Comparison of ENCODE assay signal across 10 cellular contexts in the genomic region with DNA sequence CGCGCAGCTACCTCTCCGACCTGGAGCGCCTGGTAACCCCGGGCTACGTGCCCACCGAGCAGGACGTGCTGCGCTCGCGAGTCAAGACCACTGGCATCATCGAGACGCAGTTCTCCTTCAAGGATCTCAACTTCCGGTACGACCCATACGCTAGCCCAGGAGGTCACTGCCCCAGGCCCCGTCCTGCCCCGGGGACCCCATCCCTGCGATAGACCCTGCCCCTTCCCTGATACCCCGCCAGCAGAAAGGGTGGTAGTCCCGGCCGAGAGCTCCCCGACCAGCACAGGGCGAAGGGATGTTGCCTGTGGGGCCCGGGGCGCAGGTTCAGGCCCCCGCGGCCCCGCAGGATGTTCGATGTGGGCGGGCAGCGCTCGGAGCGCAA. TPM values are rescaled to one million over a fixed set of nuclear protein-coding genes. Genes with fewer than 3 reads are reported as not detected.
"Had no signal": no experiment of that assay in that cellular context is flagged by ENCODE, and none has a peak within 500 bp of the region (broad histone marks: within the 10 kb centered on the region; RNA-seq: fewer than 3 reads in every experiment).

No MANE protein-coding gene starts in this region.

- H3K4me3 ChIP-seq: hepatocyte, pancreas had no signal

- DNase-seq: amniotic stem cell, cortex of kidney had no signal

- H3K27ac ChIP-seq: esophagus muscularis mucosa, hepatocyte, pancreas, transverse colon, vagina, WERI-Rb-1 had no signal

- H3K36me3 ChIP-seq: pancreas, transverse colon, vagina had no signal

- H3K9me3 ChIP-seq: esophagus muscularis mucosa, pancreas, transverse colon, vagina had no signal

RNA-seq across cellular contexts. Expression of gene GNAT1, which starts 2.3 kb away (rescaled TPM):
- total RNA-seq: esophagus muscularis mucosa, hepatocyte, lung microvascular endothelial cell, pancreas, subcutaneous adipose tissue, transverse colon, vagina had no signal
- polyA plus RNA-seq: hepatocyte, pancreas had no signal

RNA-seq across cellular contexts. Expression of gene SLC38A3, which starts 11.3 kb away (rescaled TPM):
- total RNA-seq: lung microvascular endothelial cell, subcutaneous adipose tissue, transverse colon had no signal
